Comparison of ENCODE assay signal across 8 cellular contexts in the genomic region with DNA sequence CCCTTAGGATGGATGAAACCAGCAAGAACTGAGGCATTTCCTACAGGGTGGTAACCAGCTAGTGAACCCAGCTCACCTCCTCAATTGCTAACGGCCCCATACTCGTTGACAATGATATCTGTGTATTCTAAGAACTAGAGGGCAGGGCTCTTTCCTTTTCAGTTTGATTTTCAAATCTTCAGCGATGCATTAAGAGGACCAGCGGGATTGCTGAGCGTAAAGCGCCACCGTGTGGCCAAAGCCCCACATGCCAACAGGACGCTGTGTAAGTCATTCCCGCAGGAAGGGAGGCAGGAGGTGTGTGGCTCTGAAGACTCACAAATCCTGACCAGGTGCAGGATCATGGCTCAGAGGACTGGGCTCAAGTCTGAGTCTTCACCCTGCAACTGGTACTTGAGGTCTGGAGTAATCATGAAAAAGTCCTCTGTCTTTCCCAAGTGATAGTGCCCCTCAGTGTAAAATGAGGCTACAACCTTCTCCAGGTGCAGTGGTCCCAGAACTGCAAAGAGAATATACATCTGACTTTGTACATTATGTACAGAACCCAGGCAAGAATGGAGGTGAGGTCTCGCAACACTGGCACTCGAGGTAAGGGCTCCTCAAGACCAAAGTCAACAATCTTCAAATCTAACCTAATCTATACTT. TPM values are rescaled to one million over a fixed set of nuclear protein-coding genes. Genes with fewer than 3 reads are reported as not detected.
DNase-seq lines count a peak whose midpoint lies in the region; ATAC-seq and TF ChIP-seq lines count a peak whose summit lies in the region.

No MANE protein-coding gene starts in this region.

- intact Hi-C loops in Calu3 (cut with micrococcal nuclease; ENCODE audit: unreplicated experiment) (loop anchor here (5.0 kb wide), 1 partner anchor 1093 kb away; no protein-coding TSS in a partner anchor), OCI-LY7 (cut with micrococcal nuclease; ENCODE audit: unreplicated experiment) (loop anchor here (1.0 to 10.0 kb wide), 6 partner anchors 157 to 1165 kb away; no protein-coding TSS in a partner anchor)

- DNase-seq in Calu3, result peak; percentile 72
- peak; percentile 47 for DNase-seq in HuH-7.5 (ENCODE audit: low spot score)
- DNase-seq in OCI-LY7 (ENCODE audit: low spot score), result peak; percentile 88
- peak; percentile 70 for DNase-seq in activated T-cell treated with anti-CD3 and anti-CD28 coated beads for 1 hour (ENCODE audit: low read depth)
- peak; percentile 49 to 85 (median 68) for DNase-seq in naive thymus-derived CD8-positive, alpha-beta T cell

- no peak overlapping the region for H3K27ac ChIP-seq in OCI-LY7 (ENCODE audit: low read depth, low read length, poor library complexity, severe bottlenecking)

- TF ChIP-seq CTCF in Calu3 (IDR thresholded peaks at IDR 0.05; ENCODE audit: unreplicated experiment) (peak; percentile 61), OCI-LY7 (conservative IDR thresholded peaks at IDR 0.05; ENCODE audit: low read length) (peak; percentile 98)

- ATAC-seq in GM21390 (IDR thresholded peaks at IDR 0.05; ENCODE audit: unreplicated experiment) (peak; percentile 85), esophagus mucosa (peak; percentile 91)
- ATAC-seq in naive thymus-derived CD8-positive, alpha-beta T cell, result peak; percentile 87 to 89
- ATAC-seq in stimulated activated memory B cell treated with anti-CD40 and anti-IgM and Interleukin-4, amounts not matched to agents 10 μg/mL and 1 μg/mL and 100 μg/mL, for 72 hours, result peak; percentile 82

- peak overlapping the region; percentile 4; the same call in 1 of the 2 replicates for H3K4me2 ChIP-seq in OCI-LY7 (ENCODE audit: low read length)

- no peaks in the 10 kb centered on the region for H3K36me3 ChIP-seq in OCI-LY7 (ENCODE audit: insufficient read depth, low read length)

- POLR2A ChIA-PET in OCI-LY7 (lab: Charles Lee), result interaction anchor here (0.6 to 1.8 kb wide), 3 partner anchors 12 to 1095 kb away, joined by 3 to 4 read pairs (median 4); no protein-coding TSS in a partner anchor
- POLR2A ChIA-PET in naive thymus-derived CD8-positive, alpha-beta T cell (lab: Charles Lee), result no interaction called here

- no peaks in the 10 kb centered on the region for H3K9me2 ChIP-seq in OCI-LY7 (ENCODE audit: insufficient read depth, low read length)

- no peaks in the 10 kb centered on the region for H3K9me3 Mint-ChIP-seq in Calu3 (ENCODE audit: low read depth, unreplicated experiment)
- no peaks in the 10 kb centered on the region for H3K9me3 Mint-ChIP-seq in naive thymus-derived CD8-positive, alpha-beta T cell
- H3K9me3 Mint-ChIP-seq in stimulated activated memory B cell treated with anti-CD40 and anti-IgM and Interleukin-4, amounts not matched to agents 10 μg/mL and 1 μg/mL and 100 μg/mL, for 72 hours, result no peaks in the 10 kb centered on the region

- H3K27ac Mint-ChIP-seq in Calu3 (ENCODE audit: unreplicated experiment), result no peak overlapping the region
- peak overlapping the region in 2 of 10 donors; percentile 2 to 22 for H3K27ac Mint-ChIP-seq in naive thymus-derived CD8-positive, alpha-beta T cell
- no peak overlapping the region for H3K27ac Mint-ChIP-seq in stimulated activated memory B cell treated with anti-CD40 and anti-IgM and Interleukin-4, amounts not matched to agents 10 μg/mL and 1 μg/mL and 100 μg/mL, for 72 hours

- CTCF ChIA-PET in Calu3 (lab: Charles Lee), result interaction anchor here (1.6 kb wide), 1 partner anchor 56 kb away, joined by 3 read pairs; no protein-coding TSS in a partner anchor
- CTCF ChIA-PET in OCI-LY7 (lab: Charles Lee; ENCODE audit: unreplicated experiment), result no interaction called here

- peaks cover 5% of the 10 kb centered on the region for H3K4me1 ChIP-seq in OCI-LY7 (ENCODE audit: insufficient read depth, low read length, poor library complexity, severe bottlenecking)

- H3K4me1 Mint-ChIP-seq in Calu3 (ENCODE audit: low read depth, unreplicated experiment), result peaks cover 8% of the 10 kb centered on the region
- peaks cover 4 to 19% (median 6%) of the 10 kb centered on the region in 4 donors for H3K4me1 Mint-ChIP-seq in naive thymus-derived CD8-positive, alpha-beta T cell
- peaks cover 15% of the 10 kb centered on the region for H3K4me1 Mint-ChIP-seq in stimulated activated memory B cell treated with anti-CD40 and anti-IgM and Interleukin-4, amounts not matched to agents 10 μg/mL and 1 μg/mL and 100 μg/mL, for 72 hours

- H4K20me1 ChIP-seq in OCI-LY7 (ENCODE audit: insufficient read depth, low read length), result no peaks in the 10 kb centered on the region

- H3K36me3 Mint-ChIP-seq in Calu3 (ENCODE audit: insufficient read depth, unreplicated experiment), result no peaks in the 10 kb centered on the region
- no peaks in the 10 kb centered on the region for H3K36me3 Mint-ChIP-seq in naive thymus-derived CD8-positive, alpha-beta T cell
- H3K36me3 Mint-ChIP-seq in stimulated activated memory B cell treated with anti-CD40 and anti-IgM and Interleukin-4, amounts not matched to agents 10 μg/mL and 1 μg/mL and 100 μg/mL, for 72 hours, result no peaks in the 10 kb centered on the region

- H3K27me3 Mint-ChIP-seq in Calu3 (ENCODE audit: unreplicated experiment), result no peaks in the 10 kb centered on the region
- H3K27me3 Mint-ChIP-seq in naive thymus-derived CD8-positive, alpha-beta T cell, result peaks cover 8 to 23% (median 9%) of the 10 kb centered on the region in 5 donors
- H3K27me3 Mint-ChIP-seq in stimulated activated memory B cell treated with anti-CD40 and anti-IgM and Interleukin-4, amounts not matched to agents 10 μg/mL and 1 μg/mL and 100 μg/mL, for 72 hours, result peaks cover 22% of the 10 kb centered on the region

- H3K4me3 Mint-ChIP-seq in Calu3 (ENCODE audit: low read depth, unreplicated experiment), result no peak overlapping the region
- H3K4me3 Mint-ChIP-seq in naive thymus-derived CD8-positive, alpha-beta T cell, result no peak overlapping the region
- H3K4me3 Mint-ChIP-seq in stimulated activated memory B cell treated with anti-CD40 and anti-IgM and Interleukin-4, amounts not matched to agents 10 μg/mL and 1 μg/mL and 100 μg/mL, for 72 hours, result no peak overlapping the region

- H2AFZ ChIP-seq in OCI-LY7 (ENCODE audit: low read length), result no peak overlapping the region; the same call in 1 of the 2 replicates

- no peak overlapping the region for H3K4me3 ChIP-seq in OCI-LY7 (ENCODE audit: low read depth, low read length, poor library complexity, severe bottlenecking)

- BruUV-seq in Calu3 (replicated peaks; lab: Mats Ljungman, UMichigan), result no TSS peak
- BruUV-seq in OCI-LY7 (replicated peaks; lab: Mats Ljungman, UMichigan), result no TSS peak

- H3K9me3 ChIP-seq in OCI-LY7 (ENCODE audit: low read length), result no peaks in the 10 kb centered on the region

- no peaks in the 10 kb centered on the region for H3K79me2 ChIP-seq in OCI-LY7 (ENCODE audit: insufficient read depth, low read depth, low read length)

RNA-seq across cellular contexts. Expression of gene C13orf42, which starts 40.9 kb away (rescaled TPM):
- not detected in 2 replicates for total RNA-seq in Calu3 (2022)
- not detected in 2 replicates for total RNA-seq in OCI-LY7 (2014; rRNA removed; shearing (Covaris generic))
- total RNA-seq in OCI-LY7 (2022), result not detected in 2 replicates
- not detected for total RNA-seq in esophagus mucosa
- total RNA-seq in naive thymus-derived CD8-positive, alpha-beta T cell, result not detected
- not detected for polyA plus RNA-seq in naive thymus-derived CD8-positive, alpha-beta T cell
